6 cellular contexts compared by ENCODE assay signal in genomic region chr5:140575309-140575708, GRCh38. TPM values are rescaled to one million over a fixed set of nuclear protein-coding genes. Genes with fewer than 3 reads are reported as not detected.
DNase-seq lines count a peak whose midpoint lies in the region; ATAC-seq, FAIRE-seq and TF ChIP-seq lines count a peak whose summit lies in the region.

No MANE protein-coding gene starts in this region.

- peaks cover 8 to 10% of the 10 kb centered on the region in 2 experiments; a peak in 3 of 5 replicates for H3K4me1 ChIP-seq in K562 (replicated peaks in 1 of 2; ENCODE audit: control insufficient read depth in 2 of 2, insufficient read depth in 2 of 2, low read length in 2 of 2)
- H3K4me1 ChIP-seq in neutrophil (ENCODE audit: control insufficient read depth in 1 of 2, insufficient read depth in 1 of 2, low read depth in 1 of 2, low read length in 1 of 2) = peaks cover 21 to 27% of the 10 kb centered on the region in 2 experiments

- no peak overlapping the region for H3K4me2 ChIP-seq in K562 (ENCODE audit: insufficient read depth, low read length)

- H3K27ac ChIP-seq in K562 (ENCODE audit: extremely low read depth, low read depth, low read length) = no peak overlapping the region
- peak overlapping the region; percentile 48 for H3K27ac ChIP-seq in neutrophil

- intact Hi-C loops in K562 (cut with micrococcal nuclease) = loop anchor here (1.0 kb wide), 3 partner anchors 60 to 137 kb away; partner anchors contain the start of gene TMCO6

- BruUV-seq in K562 (replicated peaks; lab: Mats Ljungman, UMichigan) = no TSS peak

- no peaks in the 10 kb centered on the region for H3K9me1 ChIP-seq in K562 (ENCODE audit: control insufficient read depth, insufficient read depth, low read length)

- CTCF ChIA-PET in K562 (lab: Yijun Ruan, JAX; ENCODE audit: low intra/inter-chr PET ratio) = interaction anchor here (0.7 kb wide), 1 partner anchor 159 kb away, joined by 3 read pairs; no protein-coding TSS in a partner anchor

- TF ChIP-seq CTCF in K562 (IDR thresholded peaks at IDR 0.05 in 2 of 3, conservative IDR thresholded peaks at IDR 0.05 in 1 of 3; ENCODE audit: insufficient read depth in 2 of 3, low read depth in 1 of 3, low read length in 3 of 3) (peak; percentile 74 to 95 (median 82)), neutrophil (IDR thresholded peaks at IDR 0.05) (peak; percentile 74)

- H3K36me3 ChIP-seq in K562 (ENCODE audit: control insufficient read depth, insufficient read depth, low read length) (0 out of 3 replicates have a peak, but pooled peaks cover 3% of the 10 kb centered on the region), neutrophil (no peaks in the 10 kb centered on the region)

- in situ Hi-C loops in K562 (cut with MboI) = no loop called here

- WGBS in K562 (ENCODE audit: insufficient coverage, low coverage, missing lambda C conversion rate) = 63% methylated on average over 7 of the region's 8 CpGs

- ATAC-seq in K562 (peak; percentile 92), GM18861 (IDR thresholded peaks at IDR 0.05; ENCODE audit: unreplicated experiment) (no peak)

- no peak for TF ChIP-seq EP300 in K562 (IDR thresholded peaks at IDR 0.05; ENCODE audit: low read length)

- peak; percentile 67 for FAIRE-seq in K562 (lab: Jason Lieb, UNC)

- H3K27me3 ChIP-seq in K562 (ENCODE audit: control insufficient read depth in 2 of 2, insufficient read depth in 2 of 2, low read length in 2 of 2) (no peaks in the 10 kb centered on the region), neutrophil (no peaks in the 10 kb centered on the region)

- no peaks in the 10 kb centered on the region for H3K79me2 ChIP-seq in K562 (ENCODE audit: control insufficient read depth, insufficient read depth, low read length)

- H2AFZ ChIP-seq in K562 (ENCODE audit: low read depth, low read length) = peak overlapping the region; percentile 57; the same call in 1 of the 2 replicates

- H4K20me1 ChIP-seq in K562 (replicated peaks; ENCODE audit: control insufficient read depth, insufficient read depth, low read length) = no peaks in the 10 kb centered on the region

- TF ChIP-seq RAD21 in K562 (CRISPR knock-in tag; conservative IDR thresholded peaks at IDR 0.05 in 1 of 2, IDR thresholded peaks at IDR 0.05 in 1 of 2) = peak; percentile 36 to 86; a peak in 3 of 4 replicates

- no peaks in the 10 kb centered on the region for H3K9me3 ChIP-seq in K562 (replicated peaks; ENCODE audit: control insufficient read depth, insufficient read depth, low read depth, low read length)
- H3K9me3 ChIP-seq in neutrophil = no peaks in the 10 kb centered on the region

- H3K9ac ChIP-seq in K562 (ENCODE audit: insufficient read depth in 1 of 2, low read depth in 2 of 2, low read length in 2 of 2) = peak overlapping the region in 1 of 2 experiments; percentile 70; a peak in 1 of 4 replicates

- POLR2A ChIA-PET in K562 (lab: Yijun Ruan, JAX) = no interaction called here

- peak; percentile 55 for DNase-seq in HPDE6-E6E7 (ENCODE audit: extremely low spot score)
- DNase-seq in K562 (ENCODE audit: extremely low read depth in 1 of 4, low spot score in 3 of 4) = peak in 3 of 4 experiments; percentile 42 to 70 (median 61)
- no peak for DNase-seq in NCI-H524 (lab: John Stamatoyannopoulos, UW)
- no peak for DNase-seq in GF-D8 (lab: John Stamatoyannopoulos, UW)

- no peak for TF ChIP-seq POLR2A in K562 (conservative IDR thresholded peaks at IDR 0.05)

- H3K4me3 ChIP-seq in K562 (no peak overlapping the region), neutrophil (ENCODE audit: low read depth in 1 of 2, low read length in 1 of 2) (no peak overlapping the region)

RNA-seq across cellular contexts. Expression of gene SLC35A4, which starts 10.7 kb away (rescaled TPM):
- total RNA-seq in K562 (2011; cell fraction: chromatin; rRNA removed; ENCODE audit: low replicate concordance) = 37.3 and 95.2 TPM in 2 replicates
- total RNA-seq in K562 (2011; cell fraction: nucleolus; rRNA removed) = 37.6 and 42.7 TPM in 2 replicates
- 57.9 and 59.2 TPM in 2 replicates for total RNA-seq in K562 (2011; cell fraction: nucleoplasm; rRNA removed)
- 21.8 and 37.3 TPM in 2 replicates for total RNA-seq in K562 (2014; rRNA removed)
- total RNA-seq in K562 (2014; rRNA removed; fragmentation: Illumina TruSeq; extraction: Trizol) = 23.8 and 26.1 TPM in 2 replicates
- total RNA-seq in K562 (2015; rRNA removed; fragmentation: Illumina TruSeq; extraction: Trizol) = 23.9 and 24.8 TPM in 2 replicates
- total RNA-seq in K562 (2021) = 115 and 125 TPM in 2 replicates
- 110 and 134 TPM in 2 replicates for polyA plus RNA-seq in K562 (2011; rRNA removed)
- 159 and 169 TPM in 2 replicates for polyA plus RNA-seq in K562 (2011; cell fraction: cytosol; rRNA removed)
- polyA plus RNA-seq in K562 (2011; cell fraction: nucleus; rRNA removed) = 65.9 and 94.9 TPM in 2 replicates
- 118 and 226 TPM in 2 replicates for polyA plus RNA-seq in K562 (2012)
- polyA plus RNA-seq in K562 (2014; fragmentation: Illumina TruSeq; extraction: Trizol) = 141 and 171 TPM in 2 replicates
- polyA plus RNA-seq in K562 (2014; fragmentation: Nextera tagmentation; extraction: Ambion mirVana) = 10 to 100 TPM; 30.0 to 42.5 TPM
- 62.2 and 69.6 TPM in 2 replicates for polyA plus RNA-seq in K562 (2014; rRNA removed)
- polyA minus RNA-seq in K562 (2011; rRNA and poly(A)+ RNA removed) = 78.8 and 99.8 TPM in 2 replicates
- 34.6 and 53.7 TPM in 2 replicates for polyA minus RNA-seq in K562 (2011; cell fraction: cytosol; rRNA and poly(A)+ RNA removed)
- 18.6 and 24.8 TPM in 2 replicates for polyA minus RNA-seq in K562 (2011; cell fraction: nucleus; rRNA and poly(A)+ RNA removed)

RNA-seq across cellular contexts. Expression of gene APBB3, which starts 10.9 kb away (rescaled TPM):
- total RNA-seq in K562 (2011; cell fraction: chromatin; rRNA removed; ENCODE audit: low replicate concordance) = 125 and 232 TPM in 2 replicates
- total RNA-seq in K562 (2011; cell fraction: nucleolus; rRNA removed) = 136 and 142 TPM in 2 replicates
- total RNA-seq in K562 (2011; cell fraction: nucleoplasm; rRNA removed) = 117 and 134 TPM in 2 replicates
- total RNA-seq in K562 (2014; rRNA removed) (9.9 and 12.1 TPM in 2 replicates), K562 (2014; rRNA removed; fragmentation: Illumina TruSeq; extraction: Trizol) (5.4 and 6.4 TPM in 2 replicates), K562 (2015; rRNA removed; fragmentation: Illumina TruSeq; extraction: Trizol) (5.7 and 6.0 TPM in 2 replicates), K562 (2021) (14.3 and 18.7 TPM in 2 replicates)
- polyA plus RNA-seq in K562 (2011; rRNA removed) (20.5 and 40.7 TPM in 2 replicates), K562 (2014; fragmentation: Illumina TruSeq; extraction: Trizol) (9.5 TPM in 2 replicates), K562 (2014; fragmentation: Nextera tagmentation; extraction: Ambion mirVana) (under 1 TPM; 0.17 to 0.67 TPM), K562 (2014; rRNA removed) (24.3 and 25.8 TPM in 2 replicates)
- polyA plus RNA-seq in K562 (2011; cell fraction: cytosol; rRNA removed) = 17.1 and 26.5 TPM in 2 replicates
- 270 and 329 TPM in 2 replicates for polyA plus RNA-seq in K562 (2011; cell fraction: nucleus; rRNA removed)
- 13.3 and 31.2 TPM in 2 replicates for polyA plus RNA-seq in K562 (2012)
- 14.5 and 17.3 TPM in 2 replicates for polyA minus RNA-seq in K562 (2011; rRNA and poly(A)+ RNA removed)
- polyA minus RNA-seq in K562 (2011; cell fraction: cytosol; rRNA and poly(A)+ RNA removed) = 4.3 and 8.7 TPM in 2 replicates
- polyA minus RNA-seq in K562 (2011; cell fraction: nucleus; rRNA and poly(A)+ RNA removed) = 44.6 and 58.9 TPM in 2 replicates

RNA-seq across cellular contexts. Expression of gene SRA1, which starts 18.0 kb away (rescaled TPM):
- 44.2 and 57.1 TPM in 2 replicates for total RNA-seq in K562 (2011; cell fraction: chromatin; rRNA removed; ENCODE audit: low replicate concordance)
- total RNA-seq in K562 (2011; cell fraction: nucleolus; rRNA removed) = 30.1 and 33.9 TPM in 2 replicates
- total RNA-seq in K562 (2011; cell fraction: nucleoplasm; rRNA removed) = 35.3 and 37.7 TPM in 2 replicates
- total RNA-seq in K562 (2014; rRNA removed) (45.0 and 58.1 TPM in 2 replicates), K562 (2014; rRNA removed; fragmentation: Illumina TruSeq; extraction: Trizol) (31.6 and 31.8 TPM in 2 replicates), K562 (2015; rRNA removed; fragmentation: Illumina TruSeq; extraction: Trizol) (30.5 and 35.2 TPM in 2 replicates), K562 (2021) (45.8 and 47.4 TPM in 2 replicates)
- polyA plus RNA-seq in K562 (2011; rRNA removed) (38.8 and 41.3 TPM in 2 replicates), K562 (2014; fragmentation: Illumina TruSeq; extraction: Trizol) (43.6 and 49.5 TPM in 2 replicates), K562 (2014; fragmentation: Nextera tagmentation; extraction: Ambion mirVana) (10 to 100 TPM; 24.1 to 33.6 TPM), K562 (2014; rRNA removed) (44.4 and 50.8 TPM in 2 replicates)
- polyA plus RNA-seq in K562 (2011; cell fraction: cytosol; rRNA removed) = 33.4 and 34.1 TPM in 2 replicates
- polyA plus RNA-seq in K562 (2011; cell fraction: nucleus; rRNA removed) = 40.8 and 53.9 TPM in 2 replicates
- polyA plus RNA-seq in K562 (2012) = 36.1 and 39.8 TPM in 2 replicates
- 19.8 and 24.2 TPM in 2 replicates for polyA minus RNA-seq in K562 (2011; rRNA and poly(A)+ RNA removed)
- 17.1 and 24.6 TPM in 2 replicates for polyA minus RNA-seq in K562 (2011; cell fraction: cytosol; rRNA and poly(A)+ RNA removed)
- 13.3 and 20.3 TPM in 2 replicates for polyA minus RNA-seq in K562 (2011; cell fraction: nucleus; rRNA and poly(A)+ RNA removed)

RNA-seq across cellular contexts. Expression of gene EIF4EBP3, which starts 27.8 kb away (rescaled TPM):
- total RNA-seq in K562 (2011; cell fraction: chromatin; rRNA removed; ENCODE audit: low replicate concordance) = 4.1 TPM in 1 of 2 replicates, not detected in the other
- total RNA-seq in K562 (2011; cell fraction: nucleolus; rRNA removed) = 3.3 TPM in 1 of 2 replicates, not detected in the other
- total RNA-seq in K562 (2011; cell fraction: nucleoplasm; rRNA removed) = 3.9 TPM in 1 of 2 replicates, not detected in the other
- total RNA-seq in K562 (2014; rRNA removed) = 1.3 and 2.3 TPM in 2 replicates
- total RNA-seq in K562 (2014; rRNA removed; fragmentation: Illumina TruSeq; extraction: Trizol) = 2.5 and 3.8 TPM in 2 replicates
- 0.72 and 1.3 TPM in 2 replicates for total RNA-seq in K562 (2015; rRNA removed; fragmentation: Illumina TruSeq; extraction: Trizol)
- total RNA-seq in K562 (2021) = 5.7 and 7.7 TPM in 2 replicates
- polyA plus RNA-seq in K562 (2011; rRNA removed) = 3.1 and 4.7 TPM in 2 replicates
- polyA plus RNA-seq in K562 (2011; cell fraction: cytosol; rRNA removed) = 3.2 and 5.0 TPM in 2 replicates
- polyA plus RNA-seq in K562 (2011; cell fraction: nucleus; rRNA removed) = 3.0 and 4.1 TPM in 2 replicates
- polyA plus RNA-seq in K562 (2012) = 5.0 and 8.7 TPM in 2 replicates
- polyA plus RNA-seq in K562 (2014; fragmentation: Illumina TruSeq; extraction: Trizol) = 3.1 and 4.1 TPM in 2 replicates
- polyA plus RNA-seq in K562 (2014; fragmentation: Nextera tagmentation; extraction: Ambion mirVana) = 1 to 10 TPM; 5.0 to 7.5 TPM
- polyA plus RNA-seq in K562 (2014; rRNA removed) = 3.4 and 4.0 TPM in 2 replicates
- 0.56 and 3.0 TPM in 2 replicates for polyA minus RNA-seq in K562 (2011; rRNA and poly(A)+ RNA removed)
- polyA minus RNA-seq in K562 (2011; cell fraction: cytosol; rRNA and poly(A)+ RNA removed) = not detected in 2 replicates
- 0.67 and 0.89 TPM in 2 replicates for polyA minus RNA-seq in K562 (2011; cell fraction: nucleus; rRNA and poly(A)+ RNA removed)

RNA-seq across cellular contexts. Expression of gene CD14, which starts 57.7 kb away (rescaled TPM):
- total RNA-seq in K562 (2011; cell fraction: chromatin; rRNA removed; ENCODE audit: low replicate concordance) = 0.39 and 0.46 TPM in 2 replicates
- 0.26 and 0.33 TPM in 2 replicates for total RNA-seq in K562 (2011; cell fraction: nucleolus; rRNA removed)
- 0.51 TPM in 1 of 2 replicates, not detected in the other for total RNA-seq in K562 (2011; cell fraction: nucleoplasm; rRNA removed)
- total RNA-seq in K562 (2014; rRNA removed) (0.09 TPM in 1 of 2 replicates, not detected in the other), K562 (2014; rRNA removed; fragmentation: Illumina TruSeq; extraction: Trizol) (0.07 TPM in 1 of 2 replicates, not detected in the other), K562 (2015; rRNA removed; fragmentation: Illumina TruSeq; extraction: Trizol) (0.14 and 0.15 TPM in 2 replicates), K562 (2021) (0.31 and 0.47 TPM in 2 replicates)
- polyA plus RNA-seq in K562 (2011; rRNA removed) (0.13 and 0.23 TPM in 2 replicates), K562 (2014; fragmentation: Illumina TruSeq; extraction: Trizol) (not detected in 2 replicates), K562 (2014; fragmentation: Nextera tagmentation; extraction: Ambion mirVana) (under 1 TPM in 1 of 2 experiments, not detected in 1; 0.15 TPM), K562 (2014; rRNA removed) (0.32 and 1.0 TPM in 2 replicates)
- 0.28 and 0.47 TPM in 2 replicates for polyA plus RNA-seq in K562 (2011; cell fraction: cytosol; rRNA removed)
- polyA plus RNA-seq in K562 (2011; cell fraction: nucleus; rRNA removed) = 0.11 and 0.67 TPM in 2 replicates
- polyA plus RNA-seq in K562 (2012) = 0.17 and 0.29 TPM in 2 replicates
- not detected in 2 replicates for polyA minus RNA-seq in K562 (2011; rRNA and poly(A)+ RNA removed)
- not detected in 2 replicates for polyA minus RNA-seq in K562 (2011; cell fraction: cytosol; rRNA and poly(A)+ RNA removed)
- 0.22 and 0.27 TPM in 2 replicates for polyA minus RNA-seq in K562 (2011; cell fraction: nucleus; rRNA and poly(A)+ RNA removed)

Comparison
In these comparisons a context has a peak if more than half of its experiments do, and no peak if none do; other contexts are left out.
1. DNase-seq: peak in HPDE6-E6E7 (single experiment) and K562 (3 of 4); none in NCI-H524 (0 of 2) and GF-D8 (single experiment).